1 cellular context compared by ENCODE assay signal in the genomic region with DNA sequence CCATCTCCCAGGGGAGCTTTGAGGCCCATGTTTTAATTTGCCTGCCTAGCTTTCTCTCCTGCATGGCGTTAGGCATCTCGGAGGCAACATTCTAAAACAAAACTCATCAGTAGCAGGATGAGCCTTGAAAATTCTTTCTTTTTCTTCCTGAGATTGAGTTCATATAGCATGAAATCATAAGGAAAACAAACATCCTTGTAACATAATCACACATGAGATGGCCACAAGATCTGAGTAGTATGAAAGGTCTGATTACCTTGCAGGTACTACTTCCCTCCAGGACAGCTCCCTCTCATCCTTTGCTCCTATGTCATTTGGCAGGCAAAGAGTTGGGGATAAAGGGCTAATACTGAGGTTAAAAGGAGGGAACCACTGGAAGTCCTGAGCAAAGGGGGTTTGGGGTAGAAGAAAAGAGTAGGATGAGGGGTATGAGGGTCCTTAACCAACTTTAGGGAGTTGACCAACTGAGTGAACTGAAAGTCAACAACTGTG.
TF ChIP-seq lines count a peak whose summit lies in the region.

No MANE protein-coding gene starts in this region.

TF ChIP-seq in GM23338, 12 proteins besides CTCF, POLR2A, EP300 and RAD21 (continued from another document):
- TF ChIP-seq, protein P1, sequence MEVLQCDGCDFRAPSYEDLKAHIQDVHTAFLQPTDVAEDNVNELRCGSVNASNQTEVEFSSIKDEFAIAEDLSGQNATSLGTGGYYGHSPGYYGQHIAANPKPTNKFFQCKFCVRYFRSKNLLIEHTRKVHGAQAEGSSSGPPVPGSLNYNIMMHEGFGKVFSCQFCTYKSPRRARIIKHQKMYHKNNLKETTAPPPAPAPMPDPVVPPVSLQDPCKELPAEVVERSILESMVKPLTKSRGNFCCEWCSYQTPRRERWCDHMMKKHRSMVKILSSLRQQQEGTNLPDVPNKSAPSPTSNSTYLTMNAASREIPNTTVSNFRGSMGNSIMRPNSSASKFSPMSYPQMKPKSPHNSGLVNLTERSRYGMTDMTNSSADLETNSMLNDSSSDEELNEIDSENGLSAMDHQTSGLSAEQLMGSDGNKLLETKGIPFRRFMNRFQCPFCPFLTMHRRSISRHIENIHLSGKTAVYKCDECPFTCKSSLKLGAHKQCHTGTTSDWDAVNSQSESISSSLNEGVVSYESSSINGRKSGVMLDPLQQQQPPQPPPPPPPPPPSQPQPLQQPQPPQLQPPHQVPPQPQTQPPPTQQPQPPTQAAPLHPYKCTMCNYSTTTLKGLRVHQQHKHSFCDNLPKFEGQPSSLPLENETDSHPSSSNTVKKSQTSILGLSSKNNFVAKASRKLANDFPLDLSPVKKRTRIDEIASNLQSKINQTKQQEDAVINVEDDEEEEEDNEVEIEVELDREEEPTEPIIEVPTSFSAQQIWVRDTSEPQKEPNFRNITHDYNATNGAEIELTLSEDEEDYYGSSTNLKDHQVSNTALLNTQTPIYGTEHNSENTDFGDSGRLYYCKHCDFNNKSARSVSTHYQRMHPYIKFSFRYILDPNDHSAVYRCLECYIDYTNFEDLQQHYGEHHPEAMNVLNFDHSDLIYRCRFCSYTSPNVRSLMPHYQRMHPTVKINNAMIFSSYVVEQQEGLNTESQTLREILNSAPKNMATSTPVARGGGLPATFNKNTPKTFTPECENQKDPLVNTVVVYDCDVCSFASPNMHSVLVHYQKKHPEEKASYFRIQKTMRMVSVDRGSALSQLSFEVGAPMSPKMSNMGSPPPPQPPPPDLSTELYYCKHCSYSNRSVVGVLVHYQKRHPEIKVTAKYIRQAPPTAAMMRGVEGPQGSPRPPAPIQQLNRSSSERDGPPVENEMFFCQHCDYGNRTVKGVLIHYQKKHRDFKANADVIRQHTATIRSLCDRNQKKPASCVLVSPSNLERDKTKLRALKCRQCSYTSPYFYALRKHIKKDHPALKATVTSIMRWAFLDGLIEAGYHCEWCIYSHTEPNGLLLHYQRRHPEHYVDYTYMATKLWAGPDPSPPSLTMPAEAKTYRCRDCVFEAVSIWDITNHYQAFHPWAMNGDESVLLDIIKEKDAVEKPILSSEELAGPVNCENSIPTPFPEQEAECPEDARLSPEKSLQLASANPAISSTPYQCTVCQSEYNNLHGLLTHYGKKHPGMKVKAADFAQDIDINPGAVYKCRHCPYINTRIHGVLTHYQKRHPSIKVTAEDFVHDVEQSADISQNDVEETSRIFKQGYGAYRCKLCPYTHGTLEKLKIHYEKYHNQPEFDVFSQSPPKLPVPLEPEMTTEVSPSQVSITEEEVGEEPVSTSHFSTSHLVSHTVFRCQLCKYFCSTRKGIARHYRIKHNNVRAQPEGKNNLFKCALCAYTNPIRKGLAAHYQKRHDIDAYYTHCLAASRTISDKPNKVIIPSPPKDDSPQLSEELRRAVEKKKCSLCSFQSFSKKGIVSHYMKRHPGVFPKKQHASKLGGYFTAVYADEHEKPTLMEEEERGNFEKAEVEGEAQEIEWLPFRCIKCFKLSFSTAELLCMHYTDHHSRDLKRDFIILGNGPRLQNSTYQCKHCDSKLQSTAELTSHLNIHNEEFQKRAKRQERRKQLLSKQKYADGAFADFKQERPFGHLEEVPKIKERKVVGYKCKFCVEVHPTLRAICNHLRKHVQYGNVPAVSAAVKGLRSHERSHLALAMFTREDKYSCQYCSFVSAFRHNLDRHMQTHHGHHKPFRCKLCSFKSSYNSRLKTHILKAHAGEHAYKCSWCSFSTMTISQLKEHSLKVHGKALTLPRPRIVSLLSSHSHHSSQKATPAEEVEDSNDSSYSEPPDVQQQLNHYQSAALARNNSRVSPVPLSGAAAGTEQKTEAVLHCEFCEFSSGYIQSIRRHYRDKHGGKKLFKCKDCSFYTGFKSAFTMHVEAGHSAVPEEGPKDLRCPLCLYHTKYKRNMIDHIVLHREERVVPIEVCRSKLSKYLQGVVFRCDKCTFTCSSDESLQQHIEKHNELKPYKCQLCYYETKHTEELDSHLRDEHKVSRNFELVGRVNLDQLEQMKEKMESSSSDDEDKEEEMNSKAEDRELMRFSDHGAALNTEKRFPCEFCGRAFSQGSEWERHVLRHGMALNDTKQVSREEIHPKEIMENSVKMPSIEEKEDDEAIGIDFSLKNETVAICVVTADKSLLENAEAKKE (CRISPR knock-in tag; IDR thresholded peaks at IDR 0.05) = no peak
- TF ChIP-seq, protein P2, sequence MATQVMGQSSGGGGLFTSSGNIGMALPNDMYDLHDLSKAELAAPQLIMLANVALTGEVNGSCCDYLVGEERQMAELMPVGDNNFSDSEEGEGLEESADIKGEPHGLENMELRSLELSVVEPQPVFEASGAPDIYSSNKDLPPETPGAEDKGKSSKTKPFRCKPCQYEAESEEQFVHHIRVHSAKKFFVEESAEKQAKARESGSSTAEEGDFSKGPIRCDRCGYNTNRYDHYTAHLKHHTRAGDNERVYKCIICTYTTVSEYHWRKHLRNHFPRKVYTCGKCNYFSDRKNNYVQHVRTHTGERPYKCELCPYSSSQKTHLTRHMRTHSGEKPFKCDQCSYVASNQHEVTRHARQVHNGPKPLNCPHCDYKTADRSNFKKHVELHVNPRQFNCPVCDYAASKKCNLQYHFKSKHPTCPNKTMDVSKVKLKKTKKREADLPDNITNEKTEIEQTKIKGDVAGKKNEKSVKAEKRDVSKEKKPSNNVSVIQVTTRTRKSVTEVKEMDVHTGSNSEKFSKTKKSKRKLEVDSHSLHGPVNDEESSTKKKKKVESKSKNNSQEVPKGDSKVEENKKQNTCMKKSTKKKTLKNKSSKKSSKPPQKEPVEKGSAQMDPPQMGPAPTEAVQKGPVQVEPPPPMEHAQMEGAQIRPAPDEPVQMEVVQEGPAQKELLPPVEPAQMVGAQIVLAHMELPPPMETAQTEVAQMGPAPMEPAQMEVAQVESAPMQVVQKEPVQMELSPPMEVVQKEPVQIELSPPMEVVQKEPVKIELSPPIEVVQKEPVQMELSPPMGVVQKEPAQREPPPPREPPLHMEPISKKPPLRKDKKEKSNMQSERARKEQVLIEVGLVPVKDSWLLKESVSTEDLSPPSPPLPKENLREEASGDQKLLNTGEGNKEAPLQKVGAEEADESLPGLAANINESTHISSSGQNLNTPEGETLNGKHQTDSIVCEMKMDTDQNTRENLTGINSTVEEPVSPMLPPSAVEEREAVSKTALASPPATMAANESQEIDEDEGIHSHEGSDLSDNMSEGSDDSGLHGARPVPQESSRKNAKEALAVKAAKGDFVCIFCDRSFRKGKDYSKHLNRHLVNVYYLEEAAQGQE (IDR thresholded peaks at IDR 0.05; ENCODE audit: unreplicated experiment) = no peak
- no peak for TF ChIP-seq EZH2 (IDR thresholded peaks at IDR 0.05; ENCODE audit: low read depth, unreplicated experiment)
- no peak for TF ChIP-seq ZNF114 (CRISPR knock-in tag; IDR thresholded peaks at IDR 0.05)
- no peak for TF ChIP-seq NANOG (IDR thresholded peaks at IDR 0.05; ENCODE audit: borderline replicate concordance)
- TF ChIP-seq JUNB (IDR thresholded peaks at IDR 0.05; ENCODE audit: unreplicated experiment) = no peak
- no peak for TF ChIP-seq ZNF331 (CRISPR knock-in tag; IDR thresholded peaks at IDR 0.05; ENCODE audit: low read depth)
- TF ChIP-seq POLR2AphosphoS5 (IDR thresholded peaks at IDR 0.05; ENCODE audit: low read depth) = no peak
- TF ChIP-seq, protein P3, sequence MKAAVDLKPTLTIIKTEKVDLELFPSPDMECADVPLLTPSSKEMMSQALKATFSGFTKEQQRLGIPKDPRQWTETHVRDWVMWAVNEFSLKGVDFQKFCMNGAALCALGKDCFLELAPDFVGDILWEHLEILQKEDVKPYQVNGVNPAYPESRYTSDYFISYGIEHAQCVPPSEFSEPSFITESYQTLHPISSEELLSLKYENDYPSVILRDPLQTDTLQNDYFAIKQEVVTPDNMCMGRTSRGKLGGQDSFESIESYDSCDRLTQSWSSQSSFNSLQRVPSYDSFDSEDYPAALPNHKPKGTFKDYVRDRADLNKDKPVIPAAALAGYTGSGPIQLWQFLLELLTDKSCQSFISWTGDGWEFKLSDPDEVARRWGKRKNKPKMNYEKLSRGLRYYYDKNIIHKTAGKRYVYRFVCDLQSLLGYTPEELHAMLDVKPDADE (IDR thresholded peaks at IDR 0.05) = no peak
- no peak for TF ChIP-seq EZH2phosphoT487 (IDR thresholded peaks at IDR 0.05; ENCODE audit: unreplicated experiment)
- no peak for TF ChIP-seq CREB1 (CRISPR knock-in tag; IDR thresholded peaks at IDR 0.05; ENCODE audit: low read depth)
